30 cellular contexts compared by ENCODE assay signal in the genomic region with DNA sequence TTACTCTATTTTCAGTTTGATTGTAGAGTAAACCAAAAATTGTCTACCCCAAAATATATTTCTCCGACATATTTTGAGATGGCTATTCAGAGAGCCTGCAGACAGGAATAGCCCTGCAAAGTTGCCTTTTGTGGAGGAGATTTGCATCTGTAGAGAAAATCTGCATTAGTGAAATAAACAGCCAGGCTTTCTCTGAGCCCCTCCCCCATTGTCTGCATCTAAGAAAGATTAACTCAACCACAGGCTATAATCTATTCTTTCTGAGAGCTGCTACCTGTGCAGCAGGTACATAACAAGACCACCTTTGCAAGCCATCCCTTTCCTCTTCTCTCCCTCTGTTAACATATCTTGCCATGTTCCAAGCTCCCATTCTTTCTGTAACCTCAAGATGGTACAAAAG.
"Had no signal": no experiment of that assay in that cellular context is flagged by ENCODE, and none has a peak within 500 bp of the region (broad histone marks: within the 10 kb centered on the region; RNA-seq: fewer than 3 reads in every experiment).

No MANE protein-coding gene starts in this region.

- H3K4me3 ChIP-seq: adrenal gland, body of pancreas, breast epithelium, SJCRH30, SK-N-MC had no signal

- H3K27ac Mint-ChIP-seq: activated CD4-positive, alpha-beta T cell treated with anti-CD3 and anti-CD28 coated beads for 36 hours; activated CD4-positive, alpha-beta T cell treated with anti-CD3 and anti-CD28 coated beads, Interleukin-2, amount 10 ng/mL, durations not matched to agents 7 days and 5 days; activated CD8-positive, alpha-beta T cell treated with anti-CD3 and anti-CD28 coated beads, Interleukin-2, amount 10 ng/mL, durations not matched to agents 7 days and 5 days; activated naive CD4-positive, alpha-beta T cell treated with anti-CD3 and anti-CD28 coated beads, Interleukin-2, amount 50 U/mL, for 24 hours; activated T-cell treated with anti-CD3 and anti-CD28 coated beads, Interleukin-2, amount 50 U/mL, for 24 hours; activated T-helper 2 cell treated with anti-CD3 and anti-CD28 coated beads, Interferon-gamma antibody, Interleukin-2, Interleukin-4, amounts not matched to agents 10 μg/mL and 5 μg/mL and 100 μg/mL, durations not matched to agents 14 hours and 24 hours and 36 hours had no signal

- H3K4me3 Mint-ChIP-seq: activated CD4-positive, alpha-beta T cell treated with anti-CD3 and anti-CD28 coated beads for 36 hours; activated CD4-positive, alpha-beta T cell treated with anti-CD3 and anti-CD28 coated beads, Interleukin-2, amount 10 ng/mL, durations not matched to agents 7 days and 5 days; activated CD8-positive, alpha-beta T cell treated with anti-CD3 and anti-CD28 coated beads, Interleukin-2, amount 10 ng/mL, durations not matched to agents 7 days and 5 days; activated naive CD4-positive, alpha-beta T cell treated with anti-CD3 and anti-CD28 coated beads, Interleukin-2, amount 50 U/mL, for 24 hours; activated T-cell treated with anti-CD3 and anti-CD28 coated beads, Interleukin-2, amount 50 U/mL, for 24 hours had no signal

- DNase-seq: activated CD4-positive, alpha-beta T cell treated with anti-CD3 and anti-CD28 coated beads for 36 hours; activated CD4-positive, alpha-beta T cell treated with anti-CD3 and anti-CD28 coated beads, Interleukin-2, amount 10 ng/mL, durations not matched to agents 7 days and 5 days; activated CD4-positive, alpha-beta T cell treated with anti-CD3 and anti-CD28 coated beads, Interleukin-2, amount 50 U/mL, for 48 hours; activated CD8-positive, alpha-beta T cell treated with anti-CD3 and anti-CD28 coated beads, Interleukin-2, amount 10 ng/mL, durations not matched to agents 7 days and 5 days; activated gamma-delta T cell; activated naive CD4-positive, alpha-beta T cell treated with Interleukin-2 at 50 U/mL for 16 hours; activated T-cell treated with anti-CD3 and anti-CD28 coated beads, Interleukin-2, amount 50 U/mL, for 24 hours; adrenal gland; body of pancreas; cerebellar nuclear complex; MM.1S; MV-4-11; NCI-H1092; NCI-H1436 treated with DMSO at 0.1 percent for 48 hours; NCI-H1694 treated with DMSO at 0.1 percent for 48 hours; NCI-H2029; NCI-H345; NCI-H510A; NCI-H526; NCI-H748 treated with DMSO at 0.1 percent for 48 hours; NK-92 treated with Interleukin-12 subunit alpha and Interleukin-12 subunit beta, amount 100 ng/mL, for 24 hours; OCI-M1; SHP77; SJCRH30 had no signal

- H3K9me3 ChIP-seq: adrenal gland, body of pancreas, SJCRH30 had no signal

- H3K27ac ChIP-seq: adrenal gland, body of pancreas, breast epithelium, SJCRH30, SK-N-MC had no signal

- H3K36me3 ChIP-seq: adrenal gland, breast epithelium, SJCRH30 had no signal

- H3K27me3 ChIP-seq: adrenal gland, body of pancreas, breast epithelium, SJCRH30 had no signal

- H3K4me1 Mint-ChIP-seq: activated CD4-positive, alpha-beta T cell treated with anti-CD3 and anti-CD28 coated beads for 36 hours; activated CD4-positive, alpha-beta T cell treated with anti-CD3 and anti-CD28 coated beads, Interleukin-2, amount 10 ng/mL, durations not matched to agents 7 days and 5 days; activated naive CD4-positive, alpha-beta T cell treated with anti-CD3 and anti-CD28 coated beads, Interleukin-2, amount 50 U/mL, for 24 hours had no signal

- ATAC-seq: activated CD4-positive, alpha-beta T cell treated with anti-CD3 and anti-CD28 coated beads for 36 hours; activated CD4-positive, CD25-positive, alpha-beta regulatory T cell treated with anti-CD3 and anti-CD28 coated beads, Interleukin-2, amount 50 U/mL, for 24 hours; activated CD8-positive, alpha-beta T cell treated with anti-CD3 and anti-CD28 coated beads, Interleukin-2, amount 10 ng/mL, durations not matched to agents 7 days and 5 days; body of pancreas had no signal

- H3K27me3 Mint-ChIP-seq: activated CD4-positive, alpha-beta T cell treated with anti-CD3 and anti-CD28 coated beads for 36 hours; activated CD4-positive, alpha-beta T cell treated with anti-CD3 and anti-CD28 coated beads, Interleukin-2, amount 10 ng/mL, durations not matched to agents 7 days and 5 days; activated naive CD4-positive, alpha-beta T cell treated with anti-CD3 and anti-CD28 coated beads, Interleukin-2, amount 50 U/mL, for 24 hours; activated T-cell treated with anti-CD3 and anti-CD28 coated beads, Interleukin-2, amount 50 U/mL, for 24 hours had no signal

- H3K4me1 ChIP-seq: adrenal gland, breast epithelium, SJCRH30 had no signal

- FAIRE-seq: astrocyte had no signal

- H3K36me3 Mint-ChIP-seq: activated naive CD4-positive, alpha-beta T cell treated with anti-CD3 and anti-CD28 coated beads, Interleukin-2, amount 50 U/mL, for 24 hours had no signal
